Comparison of ENCODE assay signal across 1 cellular context in the genomic region with DNA sequence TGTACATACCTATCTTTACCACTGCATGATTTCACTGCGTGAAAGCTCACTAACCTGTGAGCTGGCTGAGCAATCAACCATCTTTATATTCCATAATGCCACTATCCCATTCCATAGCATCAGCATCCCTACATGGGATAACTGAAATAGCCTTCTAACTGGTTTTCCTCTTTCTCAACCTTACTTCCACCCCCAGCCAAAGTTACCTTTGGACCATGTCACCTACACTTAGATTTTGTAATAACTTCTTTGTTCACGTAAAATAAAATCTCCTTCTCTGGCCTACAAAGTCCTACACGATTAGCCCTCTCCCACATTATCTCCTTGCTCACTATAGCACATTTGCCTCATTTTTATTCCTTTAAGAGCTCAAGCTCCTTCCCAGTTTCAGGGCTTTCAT.
TF ChIP-seq lines count a peak whose summit lies in the region.

No MANE protein-coding gene starts in this region.

TF ChIP-seq in HCT116, 20 proteins besides CTCF, POLR2A, EP300 and RAD21:
- TF ChIP-seq EGR1 (IDR thresholded peaks at IDR 0.05; ENCODE audit: low read depth) (no peak), CBX3 (IDR thresholded peaks at IDR 0.05; ENCODE audit: low read depth) (no peak), YY1 (IDR thresholded peaks at IDR 0.05; ENCODE audit: extremely low read depth, insufficient replicate concordance, low read depth, low read length) (no peak), TCF7L2 (IDR thresholded peaks at IDR 0.05; ENCODE audit: borderline replicate concordance, extremely low read depth, insufficient read depth, insufficient read length) (no peak), SRF (IDR thresholded peaks at IDR 0.05; ENCODE audit: low read depth) (no peak)
- TF ChIP-seq, protein P1, sequence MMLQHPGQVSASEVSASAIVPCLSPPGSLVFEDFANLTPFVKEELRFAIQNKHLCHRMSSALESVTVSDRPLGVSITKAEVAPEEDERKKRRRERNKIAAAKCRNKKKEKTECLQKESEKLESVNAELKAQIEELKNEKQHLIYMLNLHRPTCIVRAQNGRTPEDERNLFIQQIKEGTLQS (IDR thresholded peaks at IDR 0.05) = no peak
- TF ChIP-seq, protein P2, sequence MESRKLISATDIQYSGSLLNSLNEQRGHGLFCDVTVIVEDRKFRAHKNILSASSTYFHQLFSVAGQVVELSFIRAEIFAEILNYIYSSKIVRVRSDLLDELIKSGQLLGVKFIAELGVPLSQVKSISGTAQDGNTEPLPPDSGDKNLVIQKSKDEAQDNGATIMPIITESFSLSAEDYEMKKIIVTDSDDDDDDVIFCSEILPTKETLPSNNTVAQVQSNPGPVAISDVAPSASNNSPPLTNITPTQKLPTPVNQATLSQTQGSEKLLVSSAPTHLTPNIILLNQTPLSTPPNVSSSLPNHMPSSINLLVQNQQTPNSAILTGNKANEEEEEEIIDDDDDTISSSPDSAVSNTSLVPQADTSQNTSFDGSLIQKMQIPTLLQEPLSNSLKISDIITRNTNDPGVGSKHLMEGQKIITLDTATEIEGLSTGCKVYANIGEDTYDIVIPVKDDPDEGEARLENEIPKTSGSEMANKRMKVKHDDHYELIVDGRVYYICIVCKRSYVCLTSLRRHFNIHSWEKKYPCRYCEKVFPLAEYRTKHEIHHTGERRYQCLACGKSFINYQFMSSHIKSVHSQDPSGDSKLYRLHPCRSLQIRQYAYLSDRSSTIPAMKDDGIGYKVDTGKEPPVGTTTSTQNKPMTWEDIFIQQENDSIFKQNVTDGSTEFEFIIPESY (IDR thresholded peaks at IDR 0.05; ENCODE audit: extremely low read depth, insufficient replicate concordance, low read length) = no peak
- TF ChIP-seq, protein P3, sequence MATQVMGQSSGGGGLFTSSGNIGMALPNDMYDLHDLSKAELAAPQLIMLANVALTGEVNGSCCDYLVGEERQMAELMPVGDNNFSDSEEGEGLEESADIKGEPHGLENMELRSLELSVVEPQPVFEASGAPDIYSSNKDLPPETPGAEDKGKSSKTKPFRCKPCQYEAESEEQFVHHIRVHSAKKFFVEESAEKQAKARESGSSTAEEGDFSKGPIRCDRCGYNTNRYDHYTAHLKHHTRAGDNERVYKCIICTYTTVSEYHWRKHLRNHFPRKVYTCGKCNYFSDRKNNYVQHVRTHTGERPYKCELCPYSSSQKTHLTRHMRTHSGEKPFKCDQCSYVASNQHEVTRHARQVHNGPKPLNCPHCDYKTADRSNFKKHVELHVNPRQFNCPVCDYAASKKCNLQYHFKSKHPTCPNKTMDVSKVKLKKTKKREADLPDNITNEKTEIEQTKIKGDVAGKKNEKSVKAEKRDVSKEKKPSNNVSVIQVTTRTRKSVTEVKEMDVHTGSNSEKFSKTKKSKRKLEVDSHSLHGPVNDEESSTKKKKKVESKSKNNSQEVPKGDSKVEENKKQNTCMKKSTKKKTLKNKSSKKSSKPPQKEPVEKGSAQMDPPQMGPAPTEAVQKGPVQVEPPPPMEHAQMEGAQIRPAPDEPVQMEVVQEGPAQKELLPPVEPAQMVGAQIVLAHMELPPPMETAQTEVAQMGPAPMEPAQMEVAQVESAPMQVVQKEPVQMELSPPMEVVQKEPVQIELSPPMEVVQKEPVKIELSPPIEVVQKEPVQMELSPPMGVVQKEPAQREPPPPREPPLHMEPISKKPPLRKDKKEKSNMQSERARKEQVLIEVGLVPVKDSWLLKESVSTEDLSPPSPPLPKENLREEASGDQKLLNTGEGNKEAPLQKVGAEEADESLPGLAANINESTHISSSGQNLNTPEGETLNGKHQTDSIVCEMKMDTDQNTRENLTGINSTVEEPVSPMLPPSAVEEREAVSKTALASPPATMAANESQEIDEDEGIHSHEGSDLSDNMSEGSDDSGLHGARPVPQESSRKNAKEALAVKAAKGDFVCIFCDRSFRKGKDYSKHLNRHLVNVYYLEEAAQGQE (IDR thresholded peaks at IDR 0.05; ENCODE audit: low read depth) = no peak
- TF ChIP-seq, protein P4, sequence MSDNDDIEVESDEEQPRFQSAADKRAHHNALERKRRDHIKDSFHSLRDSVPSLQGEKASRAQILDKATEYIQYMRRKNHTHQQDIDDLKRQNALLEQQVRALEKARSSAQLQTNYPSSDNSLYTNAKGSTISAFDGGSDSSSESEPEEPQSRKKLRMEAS (IDR thresholded peaks at IDR 0.05) = no peak
TF ChIP-seq in HCT116: peak in this region for 0.
